In the genomic region with DNA sequence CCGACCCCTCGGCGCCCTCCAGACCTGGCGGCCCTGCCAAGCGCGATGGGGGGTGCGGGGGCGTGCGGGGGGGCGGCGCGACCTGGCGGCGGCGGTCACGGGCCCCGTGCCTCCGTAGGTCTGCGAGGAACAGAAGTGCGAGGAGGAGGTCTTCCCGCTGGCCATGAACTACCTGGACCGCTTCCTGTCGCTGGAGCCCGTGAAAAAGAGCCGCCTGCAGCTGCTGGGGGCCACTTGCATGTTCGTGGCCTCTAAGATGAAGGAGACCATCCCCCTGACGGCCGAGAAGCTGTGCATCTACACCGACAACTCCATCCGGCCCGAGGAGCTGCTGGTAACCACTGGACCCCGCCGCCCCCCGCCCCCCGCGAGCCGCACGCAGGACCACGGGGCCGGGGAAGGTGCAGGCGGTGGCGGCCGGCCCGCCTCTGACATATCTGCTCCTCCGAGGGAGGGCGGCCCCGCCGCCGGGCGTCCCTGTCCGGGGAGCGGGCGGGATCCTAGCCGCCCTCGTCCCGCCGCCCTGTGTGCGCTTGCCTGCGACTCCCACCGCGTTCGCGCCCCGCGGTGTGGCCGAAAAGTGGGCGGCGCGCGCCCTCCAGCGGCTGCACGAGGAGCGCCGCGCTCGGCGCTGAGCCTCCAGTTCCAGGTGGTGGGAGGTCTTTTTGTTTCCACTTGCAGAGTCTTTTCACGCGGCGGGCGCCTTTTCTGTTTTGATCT, we compare ENCODE assay signal across 1 cellular context.
TF ChIP-seq lines count a peak whose summit lies in the region.

No MANE protein-coding gene starts in this region.

TF ChIP-seq in HepG2, 621 proteins besides CTCF, POLR2A, EP300 and RAD21 (continued from another document and continues in another):
- TF ChIP-seq, protein P1, sequence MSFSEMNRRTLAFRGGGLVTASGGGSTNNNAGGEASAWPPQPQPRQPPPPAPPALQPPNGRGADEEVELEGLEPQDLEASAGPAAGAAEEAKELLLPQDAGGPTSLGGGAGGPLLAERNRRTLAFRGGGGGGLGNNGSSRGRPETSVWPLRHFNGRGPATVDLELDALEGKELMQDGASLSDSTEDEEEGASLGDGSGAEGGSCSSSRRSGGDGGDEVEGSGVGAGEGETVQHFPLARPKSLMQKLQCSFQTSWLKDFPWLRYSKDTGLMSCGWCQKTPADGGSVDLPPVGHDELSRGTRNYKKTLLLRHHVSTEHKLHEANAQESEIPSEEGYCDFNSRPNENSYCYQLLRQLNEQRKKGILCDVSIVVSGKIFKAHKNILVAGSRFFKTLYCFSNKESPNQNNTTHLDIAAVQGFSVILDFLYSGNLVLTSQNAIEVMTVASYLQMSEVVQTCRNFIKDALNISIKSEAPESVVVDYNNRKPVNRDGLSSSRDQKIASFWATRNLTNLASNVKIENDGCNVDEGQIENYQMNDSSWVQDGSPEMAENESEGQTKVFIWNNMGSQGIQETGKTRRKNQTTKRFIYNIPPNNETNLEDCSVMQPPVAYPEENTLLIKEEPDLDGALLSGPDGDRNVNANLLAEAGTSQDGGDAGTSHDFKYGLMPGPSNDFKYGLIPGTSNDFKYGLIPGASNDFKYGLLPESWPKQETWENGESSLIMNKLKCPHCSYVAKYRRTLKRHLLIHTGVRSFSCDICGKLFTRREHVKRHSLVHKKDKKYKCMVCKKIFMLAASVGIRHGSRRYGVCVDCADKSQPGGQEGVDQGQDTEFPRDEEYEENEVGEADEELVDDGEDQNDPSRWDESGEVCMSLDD (CRISPR knock-in tag; IDR thresholded peaks at IDR 0.05; ENCODE audit: borderline replicate concordance): no peak
- TF ChIP-seq ZNF616 (CRISPR knock-in tag; IDR thresholded peaks at IDR 0.05; ENCODE audit: low read depth): no peak
- TF ChIP-seq HOXA5 (CRISPR knock-in tag; IDR thresholded peaks at IDR 0.05): peak; percentile 38; the same call in 1 of the 2 replicates
- TF ChIP-seq SIN3B (IDR thresholded peaks at IDR 0.05; ENCODE audit: low read length): 0 out of 2 replicates have a peak, but pooled peaks have one; percentile 7
- no peak for TF ChIP-seq RAD51 (IDR thresholded peaks at IDR 0.05; ENCODE audit: borderline replicate concordance)
- TF ChIP-seq, protein P2, sequence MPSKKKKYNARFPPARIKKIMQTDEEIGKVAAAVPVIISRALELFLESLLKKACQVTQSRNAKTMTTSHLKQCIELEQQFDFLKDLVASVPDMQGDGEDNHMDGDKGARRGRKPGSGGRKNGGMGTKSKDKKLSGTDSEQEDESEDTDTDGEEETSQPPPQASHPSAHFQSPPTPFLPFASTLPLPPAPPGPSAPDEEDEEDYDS (CRISPR knock-in tag; IDR thresholded peaks at IDR 0.05): no peak
- TF ChIP-seq, protein P3, sequence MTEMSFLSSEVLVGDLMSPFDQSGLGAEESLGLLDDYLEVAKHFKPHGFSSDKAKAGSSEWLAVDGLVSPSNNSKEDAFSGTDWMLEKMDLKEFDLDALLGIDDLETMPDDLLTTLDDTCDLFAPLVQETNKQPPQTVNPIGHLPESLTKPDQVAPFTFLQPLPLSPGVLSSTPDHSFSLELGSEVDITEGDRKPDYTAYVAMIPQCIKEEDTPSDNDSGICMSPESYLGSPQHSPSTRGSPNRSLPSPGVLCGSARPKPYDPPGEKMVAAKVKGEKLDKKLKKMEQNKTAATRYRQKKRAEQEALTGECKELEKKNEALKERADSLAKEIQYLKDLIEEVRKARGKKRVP (CRISPR knock-in tag; IDR thresholded peaks at IDR 0.05): no peak
- TF ChIP-seq ZNF101 (CRISPR knock-in tag; IDR thresholded peaks at IDR 0.05; ENCODE audit: borderline replicate concordance, low read depth): no peak
- peak; percentile 33; the same call in 1 of the 2 replicates for TF ChIP-seq MIER3 (CRISPR knock-in tag; IDR thresholded peaks at IDR 0.05; ENCODE audit: borderline replicate concordance)
- no peak for TF ChIP-seq MEIS2 (CRISPR knock-in tag; IDR thresholded peaks at IDR 0.05)
- TF ChIP-seq NAIF1 (CRISPR knock-in tag; IDR thresholded peaks at IDR 0.05; ENCODE audit: borderline replicate concordance): no peak
- TF ChIP-seq TOE1 (CRISPR knock-in tag; IDR thresholded peaks at IDR 0.05): no peak
- TF ChIP-seq CC2D1A (CRISPR knock-in tag; IDR thresholded peaks at IDR 0.05): no peak
- no peak for TF ChIP-seq RELA (CRISPR knock-in tag; IDR thresholded peaks at IDR 0.05)
- TF ChIP-seq ZMAT5 (CRISPR knock-in tag; IDR thresholded peaks at IDR 0.05; ENCODE audit: borderline replicate concordance, low read depth): no peak
- TF ChIP-seq SMAD1 (CRISPR knock-in tag; IDR thresholded peaks at IDR 0.05; ENCODE audit: borderline replicate concordance, low read depth): no peak
- no peak for TF ChIP-seq SIX1 (CRISPR knock-in tag; IDR thresholded peaks at IDR 0.05; ENCODE audit: borderline replicate concordance)
- TF ChIP-seq SETDB1 (CRISPR knock-in tag; IDR thresholded peaks at IDR 0.05; ENCODE audit: borderline replicate concordance): no peak
- TF ChIP-seq CENPT (CRISPR knock-in tag; IDR thresholded peaks at IDR 0.05; ENCODE audit: low read depth): no peak
- no peak; the same call in 1 of the 2 replicates for TF ChIP-seq ZNF142 (CRISPR knock-in tag; IDR thresholded peaks at IDR 0.05)
- TF ChIP-seq PPARG (CRISPR knock-in tag; conservative IDR thresholded peaks at IDR 0.05): 0 out of 2 replicates have a peak, but pooled peaks have one; percentile 16
- no peak for TF ChIP-seq CAMTA2 (CRISPR knock-in tag; IDR thresholded peaks at IDR 0.05; ENCODE audit: borderline replicate concordance)
- no peak for TF ChIP-seq ZNF430 (CRISPR knock-in tag; IDR thresholded peaks at IDR 0.05)
- TF ChIP-seq ZNF335 (CRISPR knock-in tag; IDR thresholded peaks at IDR 0.05): no peak
- no peak for TF ChIP-seq PRPF4 (IDR thresholded peaks at IDR 0.05; ENCODE audit: low read depth, low read length, poor library complexity, severe bottlenecking)
- TF ChIP-seq ZKSCAN1 (IDR thresholded peaks at IDR 0.05; ENCODE audit: low read length): no peak
- TF ChIP-seq ZNF143 (CRISPR knock-in tag; IDR thresholded peaks at IDR 0.05): no peak
- TF ChIP-seq ZNF563 (CRISPR knock-in tag; IDR thresholded peaks at IDR 0.05): no peak
- 0 out of 2 replicates have a peak, but pooled peaks have one; percentile 36 for TF ChIP-seq ARNTL (CRISPR knock-in tag; IDR thresholded peaks at IDR 0.05)
- TF ChIP-seq GRHL1 (CRISPR knock-in tag; conservative IDR thresholded peaks at IDR 0.05): no peak
- no peak for TF ChIP-seq ZBTB38 (CRISPR knock-in tag; IDR thresholded peaks at IDR 0.05)
- TF ChIP-seq ERF (CRISPR knock-in tag; IDR thresholded peaks at IDR 0.05): no peak
- TF ChIP-seq ZNF597 (CRISPR knock-in tag; IDR thresholded peaks at IDR 0.05): no peak
- peak; percentile 23; the same call in 1 of the 2 replicates for TF ChIP-seq MED1 (CRISPR knock-in tag; IDR thresholded peaks at IDR 0.05)
- no peak for TF ChIP-seq HNF4G (IDR thresholded peaks at IDR 0.05; ENCODE audit: borderline replicate concordance, low read depth, low read length)
- TF ChIP-seq HNF4G (CRISPR knock-in tag; IDR thresholded peaks at IDR 0.05; ENCODE audit: borderline replicate concordance, low read depth): no peak
- no peak for TF ChIP-seq ZNF124 (CRISPR knock-in tag; IDR thresholded peaks at IDR 0.05)
- TF ChIP-seq ETS1 (CRISPR knock-in tag; IDR thresholded peaks at IDR 0.05): no peak
- TF ChIP-seq, protein P4, sequence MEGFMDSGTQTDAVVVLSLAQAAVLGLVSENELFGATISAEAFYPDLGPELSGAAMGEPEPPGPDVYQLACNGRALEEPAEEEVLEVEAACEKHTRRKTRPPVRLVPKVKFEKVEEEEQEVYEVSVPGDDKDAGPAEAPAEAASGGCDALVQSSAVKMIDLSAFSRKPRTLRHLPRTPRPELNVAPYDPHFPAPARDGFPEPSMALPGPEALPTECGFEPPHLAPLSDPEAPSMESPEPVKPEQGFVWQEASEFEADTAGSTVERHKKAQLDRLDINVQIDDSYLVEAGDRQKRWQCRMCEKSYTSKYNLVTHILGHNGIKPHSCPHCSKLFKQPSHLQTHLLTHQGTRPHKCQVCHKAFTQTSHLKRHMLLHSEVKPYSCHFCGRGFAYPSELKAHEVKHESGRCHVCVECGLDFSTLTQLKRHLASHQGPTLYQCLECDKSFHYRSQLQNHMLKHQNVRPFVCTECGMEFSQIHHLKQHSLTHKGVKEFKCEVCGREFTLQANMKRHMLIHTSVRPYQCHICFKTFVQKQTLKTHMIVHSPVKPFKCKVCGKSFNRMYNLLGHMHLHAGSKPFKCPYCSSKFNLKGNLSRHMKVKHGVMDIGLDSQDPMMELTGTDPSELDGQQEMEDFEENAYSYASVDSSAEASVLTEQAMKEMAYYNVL (CRISPR knock-in tag; IDR thresholded peaks at IDR 0.05; ENCODE audit: borderline replicate concordance): no peak
- TF ChIP-seq LCORL (IDR thresholded peaks at IDR 0.05): no peak
- TF ChIP-seq LCORL (CRISPR knock-in tag; IDR thresholded peaks at IDR 0.05): peak; percentile 76
- TF ChIP-seq TSC22D2 (CRISPR knock-in tag; IDR thresholded peaks at IDR 0.05; ENCODE audit: borderline replicate concordance): no peak
